In the genomic region with DNA sequence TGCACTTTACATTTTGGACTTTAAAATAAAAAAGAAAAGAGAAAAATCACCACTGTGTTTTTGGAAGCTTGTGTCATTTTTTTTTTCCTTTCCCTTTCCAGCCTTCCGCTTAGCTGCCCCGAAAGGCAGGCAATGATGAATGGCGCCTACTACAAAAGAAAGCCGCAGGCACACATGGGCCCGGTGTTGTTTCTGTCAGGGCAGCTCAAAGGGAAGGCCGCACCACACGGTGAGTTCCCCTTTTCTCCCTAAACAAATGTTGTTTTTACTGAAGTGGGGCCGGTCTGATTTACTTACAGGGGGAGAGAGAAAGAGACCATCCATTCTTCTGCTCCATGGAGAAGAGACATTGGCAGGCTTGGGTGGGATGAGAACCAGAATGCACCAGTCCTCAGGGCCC, we compare ENCODE assay signal across 23 cellular contexts.
DNase-seq lines count a peak whose midpoint lies in the region; ATAC-seq and TF ChIP-seq lines count a peak whose summit lies in the region.
"Had no signal": no experiment of that assay in that cellular context is flagged by ENCODE, and none has a peak within 500 bp of the region (broad histone marks: within the 10 kb centered on the region; RNA-seq: fewer than 3 reads in every experiment).

No MANE protein-coding gene starts in this region.

- no peaks in the 10 kb centered on the region for H3K79me2 ChIP-seq in GM23338 (replicated peaks; ENCODE audit: insufficient read depth)

- no CpG with 5 or more reads among the region's 8 CpGs for WGBS in neuronal stem cell (ENCODE audit: extremely low coverage in 2 of 2, insufficient read length in 2 of 2, insufficient replicate concordance in 1 of 2), 2 donors

- H3K4me3 ChIP-seq in GM23338, result no peak overlapping the region
- H3K4me3 ChIP-seq in neuronal stem cell (ENCODE audit: low read length in 2 of 2), result no peak overlapping the region
- H3K4me3 ChIP-seq: SJSA1 had no signal

- H4K8ac ChIP-seq in neuronal stem cell (ENCODE audit: low read depth, low read length), result no peak overlapping the region

- no peaks in the 10 kb centered on the region for H3F3A ChIP-seq in GM23338 (replicated peaks; ENCODE audit: low read depth)

- H3K27me3 ChIP-seq in GM23338 (ENCODE audit: insufficient read depth) (no peaks in the 10 kb centered on the region), neuronal stem cell (ENCODE audit: control insufficient read depth in 3 of 3, insufficient read depth in 3 of 3, low read depth in 1 of 3, low read length in 3 of 3) (peaks cover 0 to 25% (median 0%) of the 10 kb centered on the region in 3 experiments)
- H3K27me3 ChIP-seq: SJSA1 had no signal

- H3K4me3 Mint-ChIP-seq in GM23338, result no peak overlapping the region
- H3K4me3 Mint-ChIP-seq: CD8-positive, alpha-beta memory T cell; IgD-negative memory B cell had no signal

- no peak overlapping the region for H3K27ac Mint-ChIP-seq in GM23338
- H3K27ac Mint-ChIP-seq: CD8-positive, alpha-beta memory T cell; IgD-negative memory B cell had no signal

- H3K27ac ChIP-seq in GM23338 (ENCODE audit: low read depth) (no peak overlapping the region), neuronal stem cell (replicated peaks; ENCODE audit: low read length) (peak overlapping the region; percentile 68)
- H3K27ac ChIP-seq: C4-2B, SJSA1 had no signal

- H3K4me2 ChIP-seq in GM23338 (no peak overlapping the region), neuronal stem cell (ENCODE audit: insufficient read depth, low read length, poor library complexity, severe bottlenecking) (peak overlapping the region; percentile 26)

- no peak overlapping the region for H3K14ac ChIP-seq in neuronal stem cell (ENCODE audit: low read length)

- no peak overlapping the region for H2BK120ac ChIP-seq in neuronal stem cell (ENCODE audit: low read depth, low read length)

- H2AFZ ChIP-seq in GM23338, result no peak overlapping the region
- no peak overlapping the region for H2AFZ ChIP-seq in neuronal stem cell (ENCODE audit: low read length)

- peaks cover 5% of the 10 kb centered on the region; the same call in 1 of the 3 replicates for H3K4me1 Mint-ChIP-seq in GM23338
- H3K4me1 Mint-ChIP-seq: CD8-positive, alpha-beta memory T cell; IgD-negative memory B cell had no signal

- no peaks in the 10 kb centered on the region for H3K79me1 ChIP-seq in neuronal stem cell (ENCODE audit: low read depth, low read length)

- no peak overlapping the region for H2AK5ac ChIP-seq in neuronal stem cell (ENCODE audit: low read depth, low read length)

- H4K20me1 ChIP-seq in GM23338 (replicated peaks; ENCODE audit: insufficient read depth), result no peaks in the 10 kb centered on the region

- no peak overlapping the region for H3K9ac ChIP-seq in neuronal stem cell (ENCODE audit: low read depth, low read length, poor library complexity)

- ATAC-seq in GM23338 (peak; percentile 92), HG03175 (IDR thresholded peaks at IDR 0.05; ENCODE audit: unreplicated experiment) (no peak)
- ATAC-seq: Right ventricle myocardium inferior had no signal

- H3K9me3 ChIP-seq in neuronal stem cell (replicated peaks in 1 of 2; ENCODE audit: control insufficient read depth in 2 of 2, insufficient read depth in 1 of 2, low read depth in 1 of 2, low read length in 2 of 2), result no peaks in the 10 kb centered on the region
- H3K9me3 ChIP-seq: SJSA1 had no signal

- H4K91ac ChIP-seq in neuronal stem cell (ENCODE audit: low read depth, low read length, poor library complexity), result no peak overlapping the region

- H3K4me1 ChIP-seq in GM23338 (ENCODE audit: insufficient read depth) (no peaks in the 10 kb centered on the region), neuronal stem cell (ENCODE audit: control insufficient read depth in 2 of 2, insufficient read depth in 1 of 2, low read depth in 1 of 2, low read length in 2 of 2) (peaks cover 2 to 23% of the 10 kb centered on the region in 2 donors)
- H3K4me1 ChIP-seq: SJSA1 had no signal

- no peak overlapping the region for H2BK5ac ChIP-seq in neuronal stem cell (ENCODE audit: low read length)

- H3K18ac ChIP-seq in neuronal stem cell (ENCODE audit: low read length), result no peak overlapping the region

- no peaks in the 10 kb centered on the region for H3K36me3 ChIP-seq in GM23338 (ENCODE audit: insufficient read depth)
- H3K36me3 ChIP-seq in neuronal stem cell (replicated peaks in 1 of 2; ENCODE audit: control insufficient read depth in 2 of 2, insufficient read depth in 2 of 2, low read length in 2 of 2), result no peaks in the 10 kb centered on the region
- H3K36me3 ChIP-seq: SJSA1 had no signal

- DNase-seq in GM23338 (ENCODE audit: low spot score) (peak; percentile 7), astrocyte of the hippocampus (ENCODE audit: low read depth, low spot score) (peak; percentile 28), iPS-NIHi7 (ENCODE audit: extremely low spot score) (peak; percentile 22), neuronal stem cell (ENCODE audit: low spot score) (peak; percentile 58), EL (no peak), NCI-H510A (lab: John Stamatoyannopoulos, UW) (no peak)
- DNase-seq: Calu3; CD8-positive, alpha-beta memory T cell; DMS153; GDM1; GOT3; Karpas-422; MV-4-11; NCI-H1105 treated with DMSO at 0.1 percent for 48 hours; NCI-H1694; NCI-H2081 treated with DMSO at 0.1 percent for 48 hours; NCI-H510A treated with DMSO at 0.1 percent for 48 hours; OCI-M1 had no signal

- no peaks in the 10 kb centered on the region for H3K9me2 ChIP-seq in GM23338 (ENCODE audit: insufficient read depth)

- no peak overlapping the region for H3K23ac ChIP-seq in neuronal stem cell (ENCODE audit: low read depth, low read length, poor library complexity)

- TF ChIP-seq CTCF in GM23338 (conservative IDR thresholded peaks at IDR 0.05; ENCODE audit: low read depth in 2 of 2), result no peak

- no peaks in the 10 kb centered on the region for H3K36me3 Mint-ChIP-seq in GM23338 (ENCODE audit: low read depth)
- H3K36me3 Mint-ChIP-seq: CD8-positive, alpha-beta memory T cell; IgD-negative memory B cell had no signal

- H3K27me3 Mint-ChIP-seq in GM23338 (ENCODE audit: insufficient read depth, low read depth, poor library complexity), result peaks cover 3% of the 10 kb centered on the region

- no peak overlapping the region for H3K4ac ChIP-seq in neuronal stem cell (ENCODE audit: low read length)

- no peak overlapping the region for H2BK15ac ChIP-seq in neuronal stem cell (ENCODE audit: low read length)

- no peak overlapping the region for H2BK12ac ChIP-seq in neuronal stem cell (ENCODE audit: low read length)

- no peaks in the 10 kb centered on the region for H3K9me3 Mint-ChIP-seq in GM23338
- H3K9me3 Mint-ChIP-seq: CD8-positive, alpha-beta memory T cell; IgD-negative memory B cell had no signal

TF ChIP-seq in GM23338, 12 proteins besides CTCF, POLR2A, EP300 and RAD21 (continues in another document):
- TF ChIP-seq, protein P1, sequence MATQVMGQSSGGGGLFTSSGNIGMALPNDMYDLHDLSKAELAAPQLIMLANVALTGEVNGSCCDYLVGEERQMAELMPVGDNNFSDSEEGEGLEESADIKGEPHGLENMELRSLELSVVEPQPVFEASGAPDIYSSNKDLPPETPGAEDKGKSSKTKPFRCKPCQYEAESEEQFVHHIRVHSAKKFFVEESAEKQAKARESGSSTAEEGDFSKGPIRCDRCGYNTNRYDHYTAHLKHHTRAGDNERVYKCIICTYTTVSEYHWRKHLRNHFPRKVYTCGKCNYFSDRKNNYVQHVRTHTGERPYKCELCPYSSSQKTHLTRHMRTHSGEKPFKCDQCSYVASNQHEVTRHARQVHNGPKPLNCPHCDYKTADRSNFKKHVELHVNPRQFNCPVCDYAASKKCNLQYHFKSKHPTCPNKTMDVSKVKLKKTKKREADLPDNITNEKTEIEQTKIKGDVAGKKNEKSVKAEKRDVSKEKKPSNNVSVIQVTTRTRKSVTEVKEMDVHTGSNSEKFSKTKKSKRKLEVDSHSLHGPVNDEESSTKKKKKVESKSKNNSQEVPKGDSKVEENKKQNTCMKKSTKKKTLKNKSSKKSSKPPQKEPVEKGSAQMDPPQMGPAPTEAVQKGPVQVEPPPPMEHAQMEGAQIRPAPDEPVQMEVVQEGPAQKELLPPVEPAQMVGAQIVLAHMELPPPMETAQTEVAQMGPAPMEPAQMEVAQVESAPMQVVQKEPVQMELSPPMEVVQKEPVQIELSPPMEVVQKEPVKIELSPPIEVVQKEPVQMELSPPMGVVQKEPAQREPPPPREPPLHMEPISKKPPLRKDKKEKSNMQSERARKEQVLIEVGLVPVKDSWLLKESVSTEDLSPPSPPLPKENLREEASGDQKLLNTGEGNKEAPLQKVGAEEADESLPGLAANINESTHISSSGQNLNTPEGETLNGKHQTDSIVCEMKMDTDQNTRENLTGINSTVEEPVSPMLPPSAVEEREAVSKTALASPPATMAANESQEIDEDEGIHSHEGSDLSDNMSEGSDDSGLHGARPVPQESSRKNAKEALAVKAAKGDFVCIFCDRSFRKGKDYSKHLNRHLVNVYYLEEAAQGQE (IDR thresholded peaks at IDR 0.05; ENCODE audit: unreplicated experiment), result no peak
- TF ChIP-seq NANOG (IDR thresholded peaks at IDR 0.05; ENCODE audit: borderline replicate concordance), result no peak

Comparison
In these comparisons a context has a peak if more than half of its experiments do, and no peak if none do; other contexts are left out.
1. DNase-seq: peak in GM23338 (single experiment), astrocyte of the hippocampus (single experiment), iPS-NIHi7 (single experiment) and neuronal stem cell (single experiment); none in EL (single experiment) and NCI-H510A (single experiment).